ENCODE assay signal across 17 cellular contexts in the genomic region with DNA sequence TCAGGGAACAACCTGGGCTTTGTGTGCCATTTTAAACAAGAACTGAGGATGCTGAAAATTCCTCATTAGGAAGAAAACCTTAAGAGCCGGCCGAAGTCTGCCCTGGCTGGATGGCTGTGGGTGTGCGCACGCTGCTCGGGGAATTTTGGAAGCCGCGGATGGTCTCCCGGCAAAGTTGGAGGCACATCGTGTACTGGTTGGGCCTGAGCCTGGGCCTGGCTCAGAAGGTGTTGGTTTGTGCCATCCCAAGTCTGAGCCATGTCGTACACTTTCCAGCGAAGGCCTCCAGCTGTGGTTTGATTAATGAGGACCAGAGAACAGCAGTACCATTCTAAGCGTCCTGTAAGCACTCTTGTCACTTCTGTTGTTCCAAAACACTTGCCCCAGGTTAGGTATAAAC.
DNase-seq lines count a peak whose midpoint lies in the region; ATAC-seq and TF ChIP-seq lines count a peak whose summit lies in the region.
"Had no signal": no experiment of that assay in that cellular context is flagged by ENCODE, and none has a peak within 500 bp of the region (broad histone marks: within the 10 kb centered on the region; RNA-seq: fewer than 3 reads in every experiment).

No MANE protein-coding gene starts in this region.

- BruUV-seq in MCF 10A (replicated peaks; lab: Mats Ljungman, UMichigan) = no TSS peak

- H3K27me3 ChIP-seq in breast epithelium (no peaks in the 10 kb centered on the region), aorta (ENCODE audit: control insufficient read depth in 1 of 2, insufficient read depth in 2 of 2, low read length in 1 of 2) (no peaks in the 10 kb centered on the region)
- H3K27me3 ChIP-seq: BLaER1 had no signal

- ATAC-seq in aorta (ENCODE audit: low FRiP score) = peak; percentile 80
- ATAC-seq in GM18858 (IDR thresholded peaks at IDR 0.05; ENCODE audit: unreplicated experiment) = no peak
- ATAC-seq in HG03196 (IDR thresholded peaks at IDR 0.05; ENCODE audit: unreplicated experiment) = no peak

- no peaks in the 10 kb centered on the region for H3K27me3 Mint-ChIP-seq in MCF 10A (ENCODE audit: insufficient read depth, unreplicated experiment)

- no peak for TF ChIP-seq CTCF in breast epithelium (IDR thresholded peaks at IDR 0.05)
- no peak for TF ChIP-seq CTCF in MCF 10A (IDR thresholded peaks at IDR 0.05; ENCODE audit: unreplicated experiment)
- TF ChIP-seq CTCF in lower leg skin (IDR thresholded peaks at IDR 0.05) = no peak

- TF ChIP-seq POLR2A in breast epithelium (IDR thresholded peaks at IDR 0.05) (no peak), lower leg skin (IDR thresholded peaks at IDR 0.05) (no peak)

- peak overlapping the region; percentile 26 to 68 for H3K27ac ChIP-seq in breast epithelium
- peak overlapping the region; percentile 78 to 88 for H3K27ac ChIP-seq in aorta (ENCODE audit: low read depth in 1 of 2, low read length in 2 of 2)
- H3K27ac ChIP-seq: 22Rv1, BLaER1, SK-N-MC had no signal

- H3K4me3 ChIP-seq in breast epithelium = no peak overlapping the region
- H3K4me3 ChIP-seq in lower leg skin (ENCODE audit: low read depth, poor library complexity, severe bottlenecking) = no peak overlapping the region
- no peak overlapping the region for H3K4me3 ChIP-seq in aorta (ENCODE audit: low read length in 2 of 2)
- H3K4me3 ChIP-seq: BLaER1, SK-N-MC had no signal

- H3K27ac Mint-ChIP-seq in MCF 10A (ENCODE audit: low read depth, unreplicated experiment) = no peak overlapping the region
- H3K27ac Mint-ChIP-seq: activated T-helper 2 cell treated with anti-CD3 and anti-CD28 coated beads, Interferon-gamma antibody, Interleukin-2, Interleukin-4, amounts not matched to agents 10 μg/mL and 5 μg/mL and 100 μg/mL, durations not matched to agents 14 hours and 24 hours and 36 hours had no signal

- H3K4me1 ChIP-seq in breast epithelium (peaks cover 2% of the 10 kb centered on the region in 2 donors), aorta (ENCODE audit: control insufficient read depth in 1 of 2, insufficient read depth in 2 of 2, low read length in 2 of 2) (peaks cover 2 to 3% of the 10 kb centered on the region in 2 donors)

- peaks cover 17% of the 10 kb centered on the region for H3K9me3 Mint-ChIP-seq in MCF 10A (ENCODE audit: unreplicated experiment)
- H3K9me3 Mint-ChIP-seq: activated T-helper 2 cell treated with anti-CD3 and anti-CD28 coated beads, Interferon-gamma antibody, Interleukin-2, Interleukin-4, amounts not matched to agents 10 μg/mL and 5 μg/mL and 100 μg/mL, durations not matched to agents 14 hours and 24 hours and 36 hours had no signal

- peak; percentile 55 to 79 for DNase-seq in breast epithelium (ENCODE audit: low spot score in 2 of 2)
- no peak for DNase-seq in MCF 10A (ENCODE audit: unreplicated experiment)
- peak; percentile 59 to 92 for DNase-seq in lower leg skin (ENCODE audit: low spot score in 2 of 2)
- peak; percentile 42 for DNase-seq in putamen (ENCODE audit: low spot score)
- peak; percentile 72 to 88 for DNase-seq in aorta
- no peak for DNase-seq in foreskin melanocyte
- DNase-seq: activated CD4-positive, alpha-beta T cell treated with anti-CD3 and anti-CD28 coated beads for 1 hour; DMS 273 treated with DMSO at 0.1 percent for 48 hours; KG1; NCI-H1048; stimulated activated CD4-positive, alpha-beta T cell treated with anti-CD3 and anti-CD28 coated beads, Interleukin-4, amount 100 ng/mL, for 1 hour had no signal

- no peaks in the 10 kb centered on the region for H3K36me3 ChIP-seq in breast epithelium
- H3K36me3 ChIP-seq in aorta (ENCODE audit: control insufficient read depth in 1 of 2, insufficient read depth in 2 of 2, low read length in 1 of 2) = peaks cover 0 to 4% of the 10 kb centered on the region in 2 donors

- H3K9me3 ChIP-seq in breast epithelium = no peaks in the 10 kb centered on the region
- H3K9me3 ChIP-seq in aorta (ENCODE audit: control insufficient read depth, low read length) = no peaks in the 10 kb centered on the region
- H3K9me3 ChIP-seq: BLaER1 had no signal

- no peak overlapping the region for H3K4me3 Mint-ChIP-seq in MCF 10A (ENCODE audit: unreplicated experiment)

- no peaks in the 10 kb centered on the region for H3K4me1 Mint-ChIP-seq in MCF 10A (ENCODE audit: insufficient read depth, unreplicated experiment)

- 35 to 36% methylated on average over 12 of the region's 12 CpGs for WGBS in lower leg skin, 2 donors
- WGBS in aorta, 2 donors = 7 to 11% methylated on average over 12 of the region's 12 CpGs

- POLR2A ChIA-PET in MCF 10A (lab: Yijun Ruan, JAX) = no interaction called here

- intact Hi-C loops in breast epithelium (cut with DNase I; ENCODE audit: low total_unique reads) (no loop called here), MCF 10A (cut with micrococcal nuclease) (no loop called here), lower leg skin (cut with DNase I; ENCODE audit: low total_unique reads) (no loop called here), aorta (cut with DNase I) (loop anchor here (5.0 kb wide), 3 partner anchors 78 to 187 kb away; partner anchors contain the start of gene ATP10A (in 1 of the 2))

- H3K36me3 Mint-ChIP-seq in MCF 10A (ENCODE audit: insufficient read depth, unreplicated experiment) = no peaks in the 10 kb centered on the region

- CTCF ChIA-PET in MCF 10A (lab: Yijun Ruan, JAX) = no interaction called here

Comparison
In these comparisons a context has a peak if more than half of its experiments do, and no peak if none do; other contexts are left out.
1. DNase-seq: peak in breast epithelium (2 of 2), lower leg skin (2 of 2), putamen (single experiment) and aorta (2 of 2); none in MCF 10A (single experiment) and foreskin melanocyte (single experiment).
2. intact Hi-C loops: an anchor here in aorta (5.0 kb wide); none called in breast epithelium, MCF 10A and lower leg skin.